27 cellular contexts compared by ENCODE assay signal in the genomic region with DNA sequence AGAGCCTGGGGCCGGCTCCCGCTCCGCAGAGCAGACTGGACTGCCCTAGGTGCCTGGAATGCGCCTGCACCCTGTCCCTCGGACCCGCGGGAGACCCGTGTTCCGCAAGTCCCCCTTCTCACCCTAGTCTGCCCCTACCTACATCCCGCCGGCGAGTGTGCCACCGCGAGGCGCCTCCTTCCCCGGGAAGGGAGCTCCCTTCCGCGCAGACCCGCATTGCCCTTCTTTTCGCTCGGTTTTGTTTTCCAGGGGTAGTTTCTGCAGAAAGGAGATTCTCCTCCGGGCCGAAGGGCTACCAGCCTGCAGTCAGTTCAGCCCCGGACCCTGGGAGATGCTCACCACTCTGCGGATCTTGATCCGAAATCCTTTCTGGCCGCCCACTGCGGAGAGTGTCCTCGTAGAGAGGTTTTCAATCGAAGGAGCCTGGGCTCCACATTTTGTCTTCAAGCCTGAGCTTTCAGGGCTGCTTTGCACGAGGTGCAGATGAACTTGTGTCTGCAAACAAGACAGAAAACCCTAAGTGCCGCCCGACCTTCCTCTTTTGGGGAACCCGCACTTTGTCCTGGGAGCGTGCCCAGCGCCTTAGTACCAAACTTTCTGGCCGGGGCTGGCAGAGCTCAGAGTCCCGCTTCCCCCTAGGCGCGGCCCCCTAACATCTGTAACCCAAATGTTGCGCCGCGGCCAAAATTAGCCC. TPM values are rescaled to one million over a fixed set of nuclear protein-coding genes. Genes with fewer than 3 reads are reported as not detected.
DNase-seq lines count a peak whose midpoint lies in the region; ATAC-seq and TF ChIP-seq lines count a peak whose summit lies in the region.
"Had no signal": no experiment of that assay in that cellular context is flagged by ENCODE, and none has a peak within 500 bp of the region (broad histone marks: within the 10 kb centered on the region; RNA-seq: fewer than 3 reads in every experiment).

No MANE protein-coding gene starts in this region.

- no peak overlapping the region for H3K27ac ChIP-seq in osteoblast (ENCODE audit: low read depth, low read length)
- H3K27ac ChIP-seq in colonic mucosa = no peak overlapping the region
- H3K27ac ChIP-seq: heart right ventricle, pancreas, tibial nerve had no signal

- peaks cover 86% of the 10 kb centered on the region for H3K27me3 ChIP-seq in osteoblast (ENCODE audit: insufficient read depth, low read length)
- peaks cover 85% of the 10 kb centered on the region for H3K27me3 ChIP-seq in colonic mucosa

- no peaks in the 10 kb centered on the region for H3K36me3 ChIP-seq in osteoblast (ENCODE audit: insufficient read depth, low read length)
- H3K36me3 ChIP-seq in colonic mucosa = no peaks in the 10 kb centered on the region
- H3K36me3 ChIP-seq: heart right ventricle, pancreas, tibial nerve had no signal

- no peaks in the 10 kb centered on the region for H3K79me2 ChIP-seq in osteoblast (ENCODE audit: insufficient read depth, low read length)

- no peak overlapping the region for H3K4me3 Mint-ChIP-seq in activated CD8-positive, alpha-beta memory T cell treated with anti-CD3 and anti-CD28 coated beads, Interleukin-2, amount 10 ng/mL, durations not matched to agents 7 days and 5 days
- peak overlapping the region; percentile 34 for H3K4me3 Mint-ChIP-seq in glutamatergic neuron (ENCODE audit: unreplicated experiment)
- H3K4me3 Mint-ChIP-seq: activated CD4-positive, alpha-beta T cell treated with anti-CD3 and anti-CD28 coated beads for 36 hours; activated naive CD8-positive, alpha-beta T cell treated with anti-CD3 and anti-CD28 coated beads, Interleukin-2, amount 50 U/mL, for 24 hours had no signal

- peak overlapping the region; percentile 29 for H3K27ac Mint-ChIP-seq in activated CD8-positive, alpha-beta memory T cell treated with anti-CD3 and anti-CD28 coated beads, Interleukin-2, amount 10 ng/mL, durations not matched to agents 7 days and 5 days
- H3K27ac Mint-ChIP-seq in glutamatergic neuron (ENCODE audit: unreplicated experiment) = no peak overlapping the region
- H3K27ac Mint-ChIP-seq: activated CD4-positive, alpha-beta T cell treated with anti-CD3 and anti-CD28 coated beads for 36 hours; activated naive CD8-positive, alpha-beta T cell treated with anti-CD3 and anti-CD28 coated beads, Interleukin-2, amount 50 U/mL, for 24 hours had no signal

- ATAC-seq in activated CD8-positive, alpha-beta memory T cell treated with anti-CD3 and anti-CD28 coated beads, Interleukin-2, amount 10 ng/mL, durations not matched to agents 7 days and 5 days = no peak
- no peak for ATAC-seq in HG03175 (IDR thresholded peaks at IDR 0.05; ENCODE audit: unreplicated experiment)
- ATAC-seq: activated CD4-positive, alpha-beta T cell treated with anti-CD3 and anti-CD28 coated beads for 36 hours; activated naive CD8-positive, alpha-beta T cell treated with anti-CD3 and anti-CD28 coated beads, Interleukin-2, amount 50 U/mL, for 24 hours; heart right ventricle; naive thymus-derived CD4-positive, alpha-beta T cell; pancreas; Right ventricle myocardium inferior; sciatic nerve had no signal

- intact Hi-C loops in colonic mucosa (cut with DNase I) = no loop called here

- H3K4me3 ChIP-seq in osteoblast (ENCODE audit: insufficient read depth, low read length) = no peak overlapping the region
- no peak overlapping the region for H3K4me3 ChIP-seq in colonic mucosa
- H3K4me3 ChIP-seq: heart right ventricle, pancreas, tibial nerve had no signal

- TF ChIP-seq CTCF in glutamatergic neuron (IDR thresholded peaks at IDR 0.05; ENCODE audit: partially characterized antibody, unreplicated experiment) (no peak), osteoblast (IDR thresholded peaks at IDR 0.05; ENCODE audit: extremely low read depth, low read depth, low read length) (no peak), colonic mucosa (IDR thresholded peaks at IDR 0.05) (no peak)

- no peak for DNase-seq in activated CD8-positive, alpha-beta memory T cell treated with anti-CD3 and anti-CD28 coated beads, Interleukin-2, amount 10 ng/mL, durations not matched to agents 7 days and 5 days
- DNase-seq in activated CD8-positive, alpha-beta memory T cell treated with anti-CD3 and anti-CD28 coated beads, Interleukin-2, amount 50 U/mL, for 4 hours = no peak
- DNase-seq in RPMI8226 (peak; percentile 23), glutamatergic neuron (no peak), osteoblast (ENCODE audit: insufficient read length, low spot score, missing footprints) (peak; percentile 79), colonic mucosa (no peak), ureter (ENCODE audit: low spot score) (no peak)
- DNase-seq: activated CD4-positive, alpha-beta T cell treated with anti-CD3 and anti-CD28 coated beads for 36 hours; activated naive CD8-positive, alpha-beta T cell treated with anti-CD3 and anti-CD28 coated beads, Interleukin-2, amount 50 U/mL, for 24 hours; C1 segment of cervical spinal cord; Caco-2; cerebellar nuclear complex; DND-41; erythroblast; heart right ventricle; IMR-90; naive thymus-derived CD4-positive, alpha-beta T cell; NCI-H1105 treated with DMSO at 0.1 percent for 48 hours; NCI-H2029 treated with DMSO at 0.1 percent for 48 hours; NCI-H446 treated with DMSO at 0.1 percent for 48 hours; OCI-M1 had no signal

- no peaks in the 10 kb centered on the region for H3K9me3 Mint-ChIP-seq in activated CD8-positive, alpha-beta memory T cell treated with anti-CD3 and anti-CD28 coated beads, Interleukin-2, amount 10 ng/mL, durations not matched to agents 7 days and 5 days (ENCODE audit: low read depth)
- H3K9me3 Mint-ChIP-seq in glutamatergic neuron (ENCODE audit: unreplicated experiment) = peaks cover 15% of the 10 kb centered on the region
- H3K9me3 Mint-ChIP-seq: activated naive CD8-positive, alpha-beta T cell treated with anti-CD3 and anti-CD28 coated beads, Interleukin-2, amount 50 U/mL, for 24 hours had no signal

- H3K4me1 Mint-ChIP-seq in activated CD8-positive, alpha-beta memory T cell treated with anti-CD3 and anti-CD28 coated beads, Interleukin-2, amount 10 ng/mL, durations not matched to agents 7 days and 5 days = no peaks in the 10 kb centered on the region
- no peaks in the 10 kb centered on the region for H3K4me1 Mint-ChIP-seq in glutamatergic neuron (ENCODE audit: low read depth, unreplicated experiment)

- H3K27me3 Mint-ChIP-seq in activated CD8-positive, alpha-beta memory T cell treated with anti-CD3 and anti-CD28 coated beads, Interleukin-2, amount 10 ng/mL, durations not matched to agents 7 days and 5 days = peaks cover 86% of the 10 kb centered on the region
- H3K27me3 Mint-ChIP-seq in glutamatergic neuron (ENCODE audit: unreplicated experiment) = peaks cover 50% of the 10 kb centered on the region

- H3K9me3 ChIP-seq in osteoblast (ENCODE audit: low read depth, low read length) (no peaks in the 10 kb centered on the region), colonic mucosa (no peaks in the 10 kb centered on the region)
- H3K9me3 ChIP-seq: Caco-2, heart right ventricle, pancreas, tibial nerve had no signal

- no peak overlapping the region for H3K4me2 ChIP-seq in osteoblast (ENCODE audit: insufficient read depth, low read length)

- H3K4me1 ChIP-seq in osteoblast (ENCODE audit: insufficient read depth, low read length) = no peaks in the 10 kb centered on the region
- H3K4me1 ChIP-seq in colonic mucosa = peaks cover 3% of the 10 kb centered on the region

- H4K20me1 ChIP-seq in osteoblast (ENCODE audit: insufficient read depth, low read length) = peaks cover 3% of the 10 kb centered on the region

- no peak overlapping the region for H2AFZ ChIP-seq in osteoblast (ENCODE audit: low read length)

- CTCF ChIA-PET in activated CD8-positive, alpha-beta memory T cell treated with anti-CD3 and anti-CD28 coated beads, Interleukin-2, amount 10 ng/mL, durations not matched to agents 7 days and 5 days (lab: Charles Lee) = interaction anchor here (0.5 kb wide), 1 partner anchor 88 kb away, joined by 3 read pairs; no protein-coding TSS in a partner anchor

- H3K36me3 Mint-ChIP-seq in activated CD8-positive, alpha-beta memory T cell treated with anti-CD3 and anti-CD28 coated beads, Interleukin-2, amount 10 ng/mL, durations not matched to agents 7 days and 5 days = no peaks in the 10 kb centered on the region
- H3K36me3 Mint-ChIP-seq in glutamatergic neuron (ENCODE audit: unreplicated experiment) = no peaks in the 10 kb centered on the region

- H3K9ac ChIP-seq in colonic mucosa (ENCODE audit: low read depth in 2 of 2, low read length in 2 of 2) = no peak overlapping the region

RNA-seq across cellular contexts. Expression of gene EN2, which starts 7.0 kb away (rescaled TPM):
- total RNA-seq in activated CD8-positive, alpha-beta memory T cell treated with anti-CD3 and anti-CD28 coated beads, Interleukin-2, amount 10 ng/mL, durations not matched to agents 7 days and 5 days = not detected
- total RNA-seq in glutamatergic neuron (ENCODE audit: unreplicated experiment) = 0.20 TPM
- total RNA-seq in osteoblast = under 0.01 TPM in 1 of 2 replicates, not detected in the other
- total RNA-seq in colonic mucosa = not detected
- not detected for total RNA-seq in ureter
- total RNA-seq: activated CD4-positive, alpha-beta T cell treated with anti-CD3 and anti-CD28 coated beads for 36 hours; fibroblast of villous mesenchyme; IMR-90; naive thymus-derived CD4-positive, alpha-beta T cell; pancreas; sciatic nerve had no signal

Comparison
In these comparisons a context has a peak if more than half of its experiments do, and no peak if none do; other contexts are left out.
1. DNase-seq: peak in RPMI8226 (single experiment) and osteoblast (single experiment); none in activated CD8-positive, alpha-beta memory T cell treated with anti-CD3 and anti-CD28 coated beads, Interleukin-2, amount 10 ng/mL, durations not matched to agents 7 days and 5 days (single experiment), activated CD8-positive, alpha-beta memory T cell treated with anti-CD3 and anti-CD28 coated beads, Interleukin-2, amount 50 U/mL, for 4 hours (single experiment), glutamatergic neuron (single experiment), colonic mucosa (single experiment) and ureter (single experiment).